9 cellular contexts compared by ENCODE assay signal in the genomic region with DNA sequence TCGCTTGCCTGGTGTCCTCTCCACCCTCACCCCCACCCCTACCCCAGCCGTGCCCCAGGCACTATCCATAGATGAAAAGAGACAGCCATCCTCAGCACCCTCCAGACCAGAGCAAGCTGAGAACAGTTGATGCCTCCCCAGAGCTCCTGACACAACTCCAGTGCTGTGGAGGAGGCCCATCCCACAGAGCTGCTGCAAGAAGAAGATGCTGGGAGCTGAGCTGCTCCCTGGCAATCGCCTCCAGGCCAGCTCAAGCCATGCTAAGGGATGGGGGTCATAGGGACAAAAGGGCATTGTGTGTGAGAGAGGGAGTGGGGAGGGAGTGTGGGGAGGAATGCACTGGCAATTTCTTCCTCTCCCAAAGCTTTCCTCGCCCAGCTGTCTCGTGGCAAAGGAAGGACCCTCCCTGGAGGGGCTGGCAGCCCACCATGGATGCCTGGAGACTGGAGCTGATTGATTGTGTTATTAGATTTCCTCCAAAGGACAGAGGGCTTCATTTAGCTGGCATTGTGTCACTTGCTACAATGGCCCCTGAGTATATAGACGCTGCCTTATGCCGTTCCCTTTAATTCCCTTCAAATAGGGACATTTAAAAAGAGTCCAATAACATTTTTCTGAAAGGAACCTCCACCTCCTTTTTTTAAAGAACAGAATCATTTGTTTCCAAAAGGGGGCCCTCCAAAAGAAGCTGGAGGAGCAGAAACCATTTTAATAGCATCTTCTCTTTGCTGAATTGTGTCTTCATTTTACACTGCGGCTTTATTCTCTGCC.
DNase-seq lines count a peak whose midpoint lies in the region; ATAC-seq, FAIRE-seq and TF ChIP-seq lines count a peak whose summit lies in the region.
"Had no signal": no experiment of that assay in that cellular context is flagged by ENCODE, and none has a peak within 500 bp of the region (broad histone marks: within the 10 kb centered on the region; RNA-seq: fewer than 3 reads in every experiment).

No MANE protein-coding gene starts in this region.

- no peak overlapping the region for H3K27ac Mint-ChIP-seq in endodermal cell
- H3K27ac Mint-ChIP-seq in naive thymus-derived CD4-positive, alpha-beta T cell: peak overlapping the region; percentile 96 to 100 (median 97)

- H3K36me3 Mint-ChIP-seq in activated T-cell treated with anti-CD3 and anti-CD28 coated beads, Interleukin-2, amount 50 U/mL, for 4 hours (ENCODE audit: insufficient read depth): no peaks in the 10 kb centered on the region
- no peaks in the 10 kb centered on the region for H3K36me3 Mint-ChIP-seq in endodermal cell (ENCODE audit: low read depth)
- peaks cover 0 to 10% (median 0%) of the 10 kb centered on the region in 5 donors for H3K36me3 Mint-ChIP-seq in naive thymus-derived CD4-positive, alpha-beta T cell

- 62 to 87% methylated on average over 4 to 8 of the region's 8 CpGs for WGBS in endodermal cell (ENCODE audit: insufficient coverage in 1 of 2, insufficient read length in 1 of 2), 2 experiments
- WGBS in urinary bladder: 40% methylated on average over 8 of the region's 8 CpGs

- no peak for TF ChIP-seq CTCF in endodermal cell (conservative IDR thresholded peaks at IDR 0.05)

- peak overlapping the region; percentile 94 for H3K27ac ChIP-seq in endodermal cell (ENCODE audit: low read depth, low read length)
- peak overlapping the region; percentile 63 for H3K27ac ChIP-seq in naive thymus-derived CD4-positive, alpha-beta T cell (ENCODE audit: low read depth, low read length)
- H3K27ac ChIP-seq in urinary bladder (ENCODE audit: low read depth): peak overlapping the region; percentile 66

- no peaks in the 10 kb centered on the region for H3K27me3 Mint-ChIP-seq in activated T-cell treated with anti-CD3 and anti-CD28 coated beads, Interleukin-2, amount 50 U/mL, for 4 hours (ENCODE audit: low read depth)
- peaks cover 11% of the 10 kb centered on the region for H3K27me3 Mint-ChIP-seq in endodermal cell (ENCODE audit: insufficient read depth)
- no peaks in the 10 kb centered on the region for H3K27me3 Mint-ChIP-seq in naive thymus-derived CD4-positive, alpha-beta T cell

- no peak for DNase-seq in activated T-cell treated with anti-CD3 and anti-CD28 coated beads, Interleukin-2, amount 50 U/mL, for 4 hours
- DNase-seq in activated T-cell treated with anti-CD3 and anti-CD28 coated beads for 4 hours (no peak), endodermal cell (peak; percentile 55), DMS114 treated with DMSO at 0.1 percent for 48 hours (lab: John Stamatoyannopoulos, UW; ENCODE audit: unreplicated experiment) (no peak), urothelium cell line (ENCODE audit: low spot score) (no peak)
- DNase-seq in naive thymus-derived CD4-positive, alpha-beta T cell: no peak
- DNase-seq: KBM-7 had no signal

- H3K9ac ChIP-seq in endodermal cell (ENCODE audit: extremely low read depth, low read length, poor library complexity, severe bottlenecking): no peak overlapping the region

- H3K27me3 ChIP-seq in endodermal cell (ENCODE audit: control insufficient read depth, insufficient read depth, low read length, poor library complexity, severe bottlenecking): no peaks in the 10 kb centered on the region
- H3K27me3 ChIP-seq in naive thymus-derived CD4-positive, alpha-beta T cell (ENCODE audit: control insufficient read depth in 2 of 2, insufficient read depth in 2 of 2, low read length in 2 of 2): no peaks in the 10 kb centered on the region

- ATAC-seq in activated T-cell treated with anti-CD3 and anti-CD28 coated beads, Interleukin-2, amount 50 U/mL, for 4 hours: peak; percentile 0 to 2
- ATAC-seq in naive thymus-derived CD4-positive, alpha-beta T cell: no peak
- ATAC-seq in GM21529 (IDR thresholded peaks at IDR 0.05; ENCODE audit: unreplicated experiment): no peak

- POLR2A ChIA-PET in naive thymus-derived CD4-positive, alpha-beta T cell (lab: Charles Lee): interaction anchor here (0.6 to 3.4 kb wide), 17 partner anchors 9 to 479 kb away, joined by 3 to 18 read pairs (median 5); a partner anchor contains a TSS

- no peak overlapping the region for H3K4me3 ChIP-seq in endodermal cell (ENCODE audit: low read length)
- H3K4me3 ChIP-seq in naive thymus-derived CD4-positive, alpha-beta T cell (ENCODE audit: low read length): peak overlapping the region; percentile 24
- no peak overlapping the region for H3K4me3 ChIP-seq in urinary bladder (ENCODE audit: low read depth, low read length)

- peaks cover 78% of the 10 kb centered on the region for H3K4me1 Mint-ChIP-seq in activated T-cell treated with anti-CD3 and anti-CD28 coated beads, Interleukin-2, amount 50 U/mL, for 4 hours (ENCODE audit: low read depth)
- peaks cover 37% of the 10 kb centered on the region for H3K4me1 Mint-ChIP-seq in endodermal cell
- peaks cover 53 to 99% (median 91%) of the 10 kb centered on the region in 7 donors for H3K4me1 Mint-ChIP-seq in naive thymus-derived CD4-positive, alpha-beta T cell

- H3K4me3 Mint-ChIP-seq in activated T-cell treated with anti-CD3 and anti-CD28 coated beads, Interleukin-2, amount 50 U/mL, for 4 hours: peak overlapping the region; percentile 53
- H3K4me3 Mint-ChIP-seq in endodermal cell: no peak overlapping the region
- peak overlapping the region; percentile 78 to 89 (median 82) for H3K4me3 Mint-ChIP-seq in naive thymus-derived CD4-positive, alpha-beta T cell

- intact Hi-C loops in naive thymus-derived CD4-positive, alpha-beta T cell (cut with micrococcal nuclease): loop anchor here (5.0 to 10.0 kb wide), 8 partner anchors 182 to 1275 kb away; a partner anchor contains a TSS

- no peaks in the 10 kb centered on the region for H3K36me3 ChIP-seq in endodermal cell (ENCODE audit: control insufficient read depth, insufficient read depth, low read length)
- H3K36me3 ChIP-seq in naive thymus-derived CD4-positive, alpha-beta T cell (ENCODE audit: control insufficient read depth in 2 of 3, insufficient read depth in 3 of 3, low read length in 3 of 3): no peaks in the 10 kb centered on the region
- H3K36me3 ChIP-seq in urinary bladder (ENCODE audit: insufficient read depth): no peaks in the 10 kb centered on the region

- FAIRE-seq in urothelium cell line (lab: Jason Lieb, UNC): no peak

- CTCF ChIA-PET in naive thymus-derived CD4-positive, alpha-beta T cell (lab: Charles Lee): interaction anchor here (0.6 to 4.9 kb wide), 14 partner anchors 10 to 493 kb away, joined by 3 to 33 read pairs (median 4); no protein-coding TSS in a partner anchor

- H3K9me3 ChIP-seq in endodermal cell (ENCODE audit: control insufficient read depth, low read length): no peaks in the 10 kb centered on the region
- no peaks in the 10 kb centered on the region for H3K9me3 ChIP-seq in naive thymus-derived CD4-positive, alpha-beta T cell (ENCODE audit: control insufficient read depth in 2 of 3, low read length in 3 of 3)

- H3K4me1 ChIP-seq in endodermal cell (ENCODE audit: control insufficient read depth, insufficient read depth, low read length): peaks cover 14% of the 10 kb centered on the region
- H3K4me1 ChIP-seq in naive thymus-derived CD4-positive, alpha-beta T cell (ENCODE audit: control insufficient read depth in 2 of 2, insufficient read depth in 2 of 2, low read length in 2 of 2): peaks cover 55 to 75% of the 10 kb centered on the region in 2 donors
- H3K4me1 ChIP-seq in urinary bladder (ENCODE audit: insufficient read depth): no peaks in the 10 kb centered on the region

- no peaks in the 10 kb centered on the region for H3K9me3 Mint-ChIP-seq in activated T-cell treated with anti-CD3 and anti-CD28 coated beads, Interleukin-2, amount 50 U/mL, for 4 hours
- no peaks in the 10 kb centered on the region for H3K9me3 Mint-ChIP-seq in endodermal cell
- H3K9me3 Mint-ChIP-seq in naive thymus-derived CD4-positive, alpha-beta T cell: no peaks in the 10 kb centered on the region

Comparison
In these comparisons a context has a peak if more than half of its experiments do, and no peak if none do; other contexts are left out.
1. ATAC-seq: peak in activated T-cell treated with anti-CD3 and anti-CD28 coated beads, Interleukin-2, amount 50 U/mL, for 4 hours (2 of 2); none in naive thymus-derived CD4-positive, alpha-beta T cell (single experiment) and GM21529 (single experiment).
2. Peak in every context shown above with its lines, with median percentiles within 50 percentile points of each other: H3K27ac ChIP-seq.